1 cellular context compared by ENCODE assay signal in genomic region chr2:64767670-64768425, GRCh38.
TF ChIP-seq lines count a peak whose summit lies in the region.

No MANE protein-coding gene starts in this region.

TF ChIP-seq in HepG2, 621 proteins besides CTCF, POLR2A, EP300 and RAD21 (continued from another document and continues in another):
- TF ChIP-seq THAP8 (CRISPR knock-in tag; IDR thresholded peaks at IDR 0.05; ENCODE audit: borderline replicate concordance) (no peak), RCOR2 (CRISPR knock-in tag; IDR thresholded peaks at IDR 0.05) (no peak), PCBP1 (IDR thresholded peaks at IDR 0.05; ENCODE audit: borderline replicate concordance, low read depth, low read length) (no peak), TCF7 (IDR thresholded peaks at IDR 0.05; ENCODE audit: low read depth) (no peak), CBX1 (IDR thresholded peaks at IDR 0.05; ENCODE audit: low read depth) (no peak), FOXA1 (IDR thresholded peaks at IDR 0.05) (no peak), FOXA1 (CRISPR knock-in tag; IDR thresholded peaks at IDR 0.05) (no peak), HOXA3 (CRISPR knock-in tag; IDR thresholded peaks at IDR 0.05) (peak; percentile 55), CSRNP1 (CRISPR knock-in tag; IDR thresholded peaks at IDR 0.05) (peak; percentile 11; the same call in 1 of the 2 replicates), ADNP (CRISPR knock-in tag; IDR thresholded peaks at IDR 0.05) (no peak), GTF2F1 (IDR thresholded peaks at IDR 0.05; ENCODE audit: low read length) (no peak), USF2 (IDR thresholded peaks at IDR 0.05; ENCODE audit: low read depth, low read length) (no peak), USF2 (CRISPR knock-in tag; IDR thresholded peaks at IDR 0.05; ENCODE audit: borderline replicate concordance) (no peak), ZNF678 (CRISPR knock-in tag; IDR thresholded peaks at IDR 0.05) (peak; percentile 48; the same call in 1 of the 2 replicates), FOXP1 (IDR thresholded peaks at IDR 0.05) (no peak), FOXP1 (CRISPR knock-in tag; IDR thresholded peaks at IDR 0.05) (no peak), TOE1 (CRISPR knock-in tag; IDR thresholded peaks at IDR 0.05) (no peak), SMAD9 (CRISPR knock-in tag; IDR thresholded peaks at IDR 0.05) (no peak), GPBP1L1 (CRISPR knock-in tag; IDR thresholded peaks at IDR 0.05) (no peak), ZNF432 (CRISPR knock-in tag; IDR thresholded peaks at IDR 0.05; ENCODE audit: borderline replicate concordance) (no peak), JARID2 (CRISPR knock-in tag; IDR thresholded peaks at IDR 0.05; ENCODE audit: insufficient replicate concordance) (peak; percentile 47), SCMH1 (CRISPR knock-in tag; IDR thresholded peaks at IDR 0.05; ENCODE audit: borderline replicate concordance) (no peak), GATAD1 (CRISPR knock-in tag; IDR thresholded peaks at IDR 0.05) (0 out of 2 replicates have a peak, but pooled peaks have one; percentile 17), ZNF331 (CRISPR knock-in tag; IDR thresholded peaks at IDR 0.05) (no peak), ZNF773 (CRISPR knock-in tag; IDR thresholded peaks at IDR 0.05; ENCODE audit: borderline replicate concordance) (no peak), ZNF788 (CRISPR knock-in tag; IDR thresholded peaks at IDR 0.05; ENCODE audit: borderline replicate concordance) (peak; percentile 32; the same call in 1 of the 2 replicates), ZBTB8A (CRISPR knock-in tag; IDR thresholded peaks at IDR 0.05; ENCODE audit: borderline replicate concordance, low read depth) (no peak), CHD2 (IDR thresholded peaks at IDR 0.05; ENCODE audit: low read depth, low read length) (no peak), TMF1 (CRISPR knock-in tag; IDR thresholded peaks at IDR 0.05; ENCODE audit: low read depth) (no peak), CHCHD3 (CRISPR knock-in tag; IDR thresholded peaks at IDR 0.05) (no peak), ZNF317 (CRISPR knock-in tag; IDR thresholded peaks at IDR 0.05) (no peak), SALL1 (CRISPR knock-in tag; IDR thresholded peaks at IDR 0.05) (no peak), ETV5 (CRISPR knock-in tag; IDR thresholded peaks at IDR 0.05; ENCODE audit: borderline replicate concordance) (no peak), RORA (CRISPR knock-in tag; IDR thresholded peaks at IDR 0.05) (no peak), ZEB1 (IDR thresholded peaks at IDR 0.05; ENCODE audit: insufficient replicate concordance, low read depth) (no peak), ZNF724P (CRISPR knock-in tag; IDR thresholded peaks at IDR 0.05; ENCODE audit: borderline replicate concordance) (no peak), HMGA1 (CRISPR knock-in tag; conservative IDR thresholded peaks at IDR 0.05) (no peak), THAP11 (CRISPR knock-in tag; IDR thresholded peaks at IDR 0.05) (peak; percentile 33; the same call in 1 of the 2 replicates), PRMT3 (CRISPR knock-in tag; IDR thresholded peaks at IDR 0.05; ENCODE audit: borderline replicate concordance, low read depth) (no peak), THAP7 (CRISPR knock-in tag; IDR thresholded peaks at IDR 0.05) (no peak), U2AF1 (optimal IDR thresholded peaks at IDR 0.05; ENCODE audit: low read depth, low read length) (no peak), ATAD3A (CRISPR knock-in tag; IDR thresholded peaks at IDR 0.05) (no peak), ARNT (IDR thresholded peaks at IDR 0.05) (no peak), RFXANK (CRISPR knock-in tag; IDR thresholded peaks at IDR 0.05) (no peak), THAP9 (CRISPR knock-in tag; IDR thresholded peaks at IDR 0.05; ENCODE audit: borderline replicate concordance) (peak; percentile 38; the same call in 1 of the 2 replicates), RBFOX2 (IDR thresholded peaks at IDR 0.05; ENCODE audit: low read depth, low read length) (peak; percentile 49), MXD1 (CRISPR knock-in tag; IDR thresholded peaks at IDR 0.05) (no peak), ZNF781 (CRISPR knock-in tag; IDR thresholded peaks at IDR 0.05; ENCODE audit: borderline replicate concordance, not compliant biosample characterization) (peak; percentile 15), HMGXB3 (CRISPR knock-in tag; IDR thresholded peaks at IDR 0.05; ENCODE audit: borderline replicate concordance) (no peak), AGO1 (IDR thresholded peaks at IDR 0.05; ENCODE audit: low read depth, low read length, poor library complexity, severe bottlenecking) (no peak), IKZF1 (IDR thresholded peaks at IDR 0.05) (no peak), ZNF570 (CRISPR knock-in tag; IDR thresholded peaks at IDR 0.05; ENCODE audit: borderline replicate concordance) (no peak), ZNF761 (CRISPR knock-in tag; conservative IDR thresholded peaks at IDR 0.05) (no peak), THRA (CRISPR knock-in tag; IDR thresholded peaks at IDR 0.05; ENCODE audit: borderline replicate concordance) (0 out of 2 replicates have a peak, but pooled peaks have one; percentile 28), ZNF274 (CRISPR knock-in tag; IDR thresholded peaks at IDR 0.05) (peak; percentile 94), ZSCAN25 (CRISPR knock-in tag; IDR thresholded peaks at IDR 0.05) (peak; percentile 23; the same call in 1 of the 2 replicates), CEBPG (CRISPR knock-in tag; IDR thresholded peaks at IDR 0.05) (0 out of 2 replicates have a peak, but pooled peaks have one; percentile 5), ZNF235 (CRISPR knock-in tag; IDR thresholded peaks at IDR 0.05; ENCODE audit: borderline replicate concordance) (peak; percentile 40; the same call in 1 of the 2 replicates), ZNF33A (CRISPR knock-in tag; IDR thresholded peaks at IDR 0.05; ENCODE audit: borderline replicate concordance) (no peak)
